In the genomic region with DNA sequence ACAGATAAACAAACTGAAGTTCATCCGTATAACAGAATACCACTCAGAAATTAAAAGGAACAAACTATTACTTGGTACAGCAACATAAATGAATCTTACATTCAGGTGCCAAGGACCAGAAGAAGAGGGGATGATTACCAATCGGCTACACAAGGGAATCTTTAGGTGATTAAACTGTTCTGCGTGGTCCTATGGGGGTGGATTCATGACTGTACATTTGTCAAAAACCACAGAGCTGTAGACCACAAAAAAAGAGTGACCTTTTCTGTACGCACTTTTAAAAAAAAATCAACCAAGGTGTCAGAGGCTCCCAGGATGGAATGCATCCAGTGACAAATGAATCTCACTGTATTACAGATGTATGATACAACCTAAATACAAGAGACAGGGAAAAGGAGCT, we compare ENCODE assay signal across 1 cellular context.
TF ChIP-seq lines count a peak whose summit lies in the region.

No MANE protein-coding gene starts in this region.

TF ChIP-seq in GM12878, 131 proteins besides CTCF, POLR2A, EP300 and RAD21 (continued from another document):
- TF ChIP-seq, protein P1, sequence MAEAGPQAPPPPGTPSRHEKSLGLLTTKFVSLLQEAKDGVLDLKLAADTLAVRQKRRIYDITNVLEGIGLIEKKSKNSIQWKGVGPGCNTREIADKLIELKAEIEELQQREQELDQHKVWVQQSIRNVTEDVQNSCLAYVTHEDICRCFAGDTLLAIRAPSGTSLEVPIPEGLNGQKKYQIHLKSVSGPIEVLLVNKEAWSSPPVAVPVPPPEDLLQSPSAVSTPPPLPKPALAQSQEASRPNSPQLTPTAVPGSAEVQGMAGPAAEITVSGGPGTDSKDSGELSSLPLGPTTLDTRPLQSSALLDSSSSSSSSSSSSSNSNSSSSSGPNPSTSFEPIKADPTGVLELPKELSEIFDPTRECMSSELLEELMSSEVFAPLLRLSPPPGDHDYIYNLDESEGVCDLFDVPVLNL (IDR thresholded peaks at IDR 0.05; ENCODE audit: low read depth, low read length), result no peak
- TF ChIP-seq GATAD2B (conservative IDR thresholded peaks at IDR 0.05; ENCODE audit: low read depth) (no peak), TBL1XR1 (IDR thresholded peaks at IDR 0.05; ENCODE audit: low read depth, low read length) (no peak), RUNX3 (IDR thresholded peaks at IDR 0.05; ENCODE audit: low read length) (peak; percentile 92), ASH2L (IDR thresholded peaks at IDR 0.05; ENCODE audit: borderline replicate concordance, low read depth) (no peak), GABPA (IDR thresholded peaks at IDR 0.05; ENCODE audit: low read depth) (no peak), CHD4 (IDR thresholded peaks at IDR 0.05) (no peak), ZSCAN29 (IDR thresholded peaks at IDR 0.05) (no peak), CBX3 (IDR thresholded peaks at IDR 0.05; ENCODE audit: borderline replicate concordance, low read depth) (no peak), PAX5 (IDR thresholded peaks at IDR 0.05; ENCODE audit: borderline replicate concordance, low read depth, low read length) (no peak), ZNF24 (IDR thresholded peaks at IDR 0.05) (no peak), CREM (IDR thresholded peaks at IDR 0.05; ENCODE audit: low read depth) (peak; percentile 50; the same call in 1 of the 2 replicates), CREB1 (IDR thresholded peaks at IDR 0.05; ENCODE audit: low read depth) (peak; percentile 25; the same call in 1 of the 2 replicates), FOXK2 (IDR thresholded peaks at IDR 0.05) (no peak), NFIC (IDR thresholded peaks at IDR 0.05; ENCODE audit: low read depth, low read length) (peak; percentile 34; the same call in 1 of the 2 replicates), EGR1 (IDR thresholded peaks at IDR 0.05; ENCODE audit: borderline replicate concordance in 1 of 2, low read depth in 2 of 2, low read length in 2 of 2) (peak in 1 of 2 experiments; percentile 46; a peak in 1 of 3 replicates), ETV6 (conservative IDR thresholded peaks at IDR 0.05 in 1 of 2, IDR thresholded peaks at IDR 0.05 in 1 of 2; ENCODE audit: borderline replicate concordance in 1 of 2, low read depth in 1 of 2) (no peak), ZZZ3 (IDR thresholded peaks at IDR 0.05; ENCODE audit: control insufficient read depth, insufficient read length, low read depth) (no peak), ZNF207 (IDR thresholded peaks at IDR 0.05; ENCODE audit: borderline replicate concordance) (no peak), YBX1 (IDR thresholded peaks at IDR 0.05) (no peak), ZNF622 (IDR thresholded peaks at IDR 0.05) (no peak), HDAC2 (IDR thresholded peaks at IDR 0.05) (no peak)
- TF ChIP-seq, protein P2, sequence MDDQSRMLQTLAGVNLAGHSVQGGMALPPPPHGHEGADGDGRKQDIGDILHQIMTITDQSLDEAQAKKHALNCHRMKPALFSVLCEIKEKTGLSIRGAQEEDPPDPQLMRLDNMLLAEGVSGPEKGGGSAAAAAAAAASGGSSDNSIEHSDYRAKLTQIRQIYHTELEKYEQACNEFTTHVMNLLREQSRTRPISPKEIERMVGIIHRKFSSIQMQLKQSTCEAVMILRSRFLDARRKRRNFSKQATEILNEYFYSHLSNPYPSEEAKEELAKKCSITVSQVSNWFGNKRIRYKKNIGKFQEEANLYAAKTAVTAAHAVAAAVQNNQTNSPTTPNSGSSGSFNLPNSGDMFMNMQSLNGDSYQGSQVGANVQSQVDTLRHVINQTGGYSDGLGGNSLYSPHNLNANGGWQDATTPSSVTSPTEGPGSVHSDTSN (IDR thresholded peaks at IDR 0.05; ENCODE audit: insufficient replicate concordance, low read depth, low read length), result no peak
- TF ChIP-seq, protein P3, sequence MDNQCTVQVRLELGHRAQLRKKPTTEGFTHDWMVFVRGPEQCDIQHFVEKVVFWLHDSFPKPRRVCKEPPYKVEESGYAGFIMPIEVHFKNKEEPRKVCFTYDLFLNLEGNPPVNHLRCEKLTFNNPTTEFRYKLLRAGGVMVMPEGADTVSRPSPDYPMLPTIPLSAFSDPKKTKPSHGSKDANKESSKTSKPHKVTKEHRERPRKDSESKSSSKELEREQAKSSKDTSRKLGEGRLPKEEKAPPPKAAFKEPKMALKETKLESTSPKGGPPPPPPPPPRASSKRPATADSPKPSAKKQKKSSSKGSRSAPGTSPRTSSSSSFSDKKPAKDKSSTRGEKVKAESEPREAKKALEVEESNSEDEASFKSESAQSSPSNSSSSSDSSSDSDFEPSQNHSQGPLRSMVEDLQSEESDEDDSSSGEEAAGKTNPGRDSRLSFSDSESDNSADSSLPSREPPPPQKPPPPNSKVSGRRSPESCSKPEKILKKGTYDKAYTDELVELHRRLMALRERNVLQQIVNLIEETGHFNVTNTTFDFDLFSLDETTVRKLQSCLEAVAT (IDR thresholded peaks at IDR 0.05), result no peak
- TF ChIP-seq, protein P4, sequence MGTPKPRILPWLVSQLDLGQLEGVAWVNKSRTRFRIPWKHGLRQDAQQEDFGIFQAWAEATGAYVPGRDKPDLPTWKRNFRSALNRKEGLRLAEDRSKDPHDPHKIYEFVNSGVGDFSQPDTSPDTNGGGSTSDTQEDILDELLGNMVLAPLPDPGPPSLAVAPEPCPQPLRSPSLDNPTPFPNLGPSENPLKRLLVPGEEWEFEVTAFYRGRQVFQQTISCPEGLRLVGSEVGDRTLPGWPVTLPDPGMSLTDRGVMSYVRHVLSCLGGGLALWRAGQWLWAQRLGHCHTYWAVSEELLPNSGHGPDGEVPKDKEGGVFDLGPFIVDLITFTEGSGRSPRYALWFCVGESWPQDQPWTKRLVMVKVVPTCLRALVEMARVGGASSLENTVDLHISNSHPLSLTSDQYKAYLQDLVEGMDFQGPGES (IDR thresholded peaks at IDR 0.05), result no peak
- TF ChIP-seq, protein P5, sequence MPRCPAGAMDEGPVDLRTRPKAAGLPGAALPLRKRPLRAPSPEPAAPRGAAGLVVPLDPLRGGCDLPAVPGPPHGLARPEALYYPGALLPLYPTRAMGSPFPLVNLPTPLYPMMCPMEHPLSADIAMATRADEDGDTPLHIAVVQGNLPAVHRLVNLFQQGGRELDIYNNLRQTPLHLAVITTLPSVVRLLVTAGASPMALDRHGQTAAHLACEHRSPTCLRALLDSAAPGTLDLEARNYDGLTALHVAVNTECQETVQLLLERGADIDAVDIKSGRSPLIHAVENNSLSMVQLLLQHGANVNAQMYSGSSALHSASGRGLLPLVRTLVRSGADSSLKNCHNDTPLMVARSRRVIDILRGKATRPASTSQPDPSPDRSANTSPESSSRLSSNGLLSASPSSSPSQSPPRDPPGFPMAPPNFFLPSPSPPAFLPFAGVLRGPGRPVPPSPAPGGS (IDR thresholded peaks at IDR 0.05; ENCODE audit: borderline replicate concordance, insufficient read depth, low read depth, low read length, poor library complexity, severe bottlenecking), result no peak
- TF ChIP-seq, protein P6, sequence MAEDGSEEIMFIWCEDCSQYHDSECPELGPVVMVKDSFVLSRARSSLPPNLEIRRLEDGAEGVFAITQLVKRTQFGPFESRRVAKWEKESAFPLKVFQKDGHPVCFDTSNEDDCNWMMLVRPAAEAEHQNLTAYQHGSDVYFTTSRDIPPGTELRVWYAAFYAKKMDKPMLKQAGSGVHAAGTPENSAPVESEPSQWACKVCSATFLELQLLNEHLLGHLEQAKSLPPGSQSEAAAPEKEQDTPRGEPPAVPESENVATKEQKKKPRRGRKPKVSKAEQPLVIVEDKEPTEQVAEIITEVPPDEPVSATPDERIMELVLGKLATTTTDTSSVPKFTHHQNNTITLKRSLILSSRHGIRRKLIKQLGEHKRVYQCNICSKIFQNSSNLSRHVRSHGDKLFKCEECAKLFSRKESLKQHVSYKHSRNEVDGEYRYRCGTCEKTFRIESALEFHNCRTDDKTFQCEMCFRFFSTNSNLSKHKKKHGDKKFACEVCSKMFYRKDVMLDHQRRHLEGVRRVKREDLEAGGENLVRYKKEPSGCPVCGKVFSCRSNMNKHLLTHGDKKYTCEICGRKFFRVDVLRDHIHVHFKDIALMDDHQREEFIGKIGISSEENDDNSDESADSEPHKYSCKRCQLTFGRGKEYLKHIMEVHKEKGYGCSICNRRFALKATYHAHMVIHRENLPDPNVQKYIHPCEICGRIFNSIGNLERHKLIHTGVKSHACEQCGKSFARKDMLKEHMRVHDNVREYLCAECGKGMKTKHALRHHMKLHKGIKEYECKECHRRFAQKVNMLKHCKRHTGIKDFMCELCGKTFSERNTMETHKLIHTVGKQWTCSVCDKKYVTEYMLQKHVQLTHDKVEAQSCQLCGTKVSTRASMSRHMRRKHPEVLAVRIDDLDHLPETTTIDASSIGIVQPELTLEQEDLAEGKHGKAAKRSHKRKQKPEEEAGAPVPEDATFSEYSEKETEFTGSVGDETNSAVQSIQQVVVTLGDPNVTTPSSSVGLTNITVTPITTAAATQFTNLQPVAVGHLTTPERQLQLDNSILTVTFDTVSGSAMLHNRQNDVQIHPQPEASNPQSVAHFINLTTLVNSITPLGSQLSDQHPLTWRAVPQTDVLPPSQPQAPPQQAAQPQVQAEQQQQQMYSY (CRISPR knock-in tag; IDR thresholded peaks at IDR 0.05), result no peak
